Comparison of ENCODE assay signal across 31 cellular contexts in genomic region chr1:199305053-199305452, GRCh38.
"Had no signal": no experiment of that assay in that cellular context is flagged by ENCODE, and none has a peak within 500 bp of the region (broad histone marks: within the 10 kb centered on the region; RNA-seq: fewer than 3 reads in every experiment).

No MANE protein-coding gene starts in this region.

- H3K9me3 ChIP-seq: adrenal gland, ascending aorta, body of pancreas, breast epithelium had no signal

- DNase-seq: activated effector memory CD4-positive, alpha-beta T cell treated with anti-CD3 and anti-CD28 coated beads, Interleukin-2, amount 50 U/mL, for 16 hours; activated effector memory CD4-positive, alpha-beta T cell treated with Interleukin-2 at 50 U/mL for 16 hours; activated gamma-delta T cell; activated gamma-delta T cell treated with Interleukin-2 at 50 U/mL for 16 hours; activated naive CD4-positive, alpha-beta T cell; activated naive CD4-positive, alpha-beta T cell treated with anti-CD3 and anti-CD28 coated beads for 36 hours; activated naive CD4-positive, alpha-beta T cell treated with anti-CD3 and anti-CD28 coated beads, Interleukin-2, amount 10 ng/mL, durations not matched to agents 7 days and 5 days; activated naive CD4-positive, alpha-beta T cell treated with anti-CD3 and anti-CD28 coated beads, Interleukin-2, amount 50 U/mL, for 16 hours; activated naive CD4-positive, alpha-beta T cell treated with Interleukin-2 at 50 U/mL for 16 hours; activated naive CD8-positive, alpha-beta T cell treated with anti-CD3 and anti-CD28 coated beads for 36 hours; activated naive CD8-positive, alpha-beta T cell treated with anti-CD3 and anti-CD28 coated beads, Interleukin-2, amount 10 ng/mL, durations not matched to agents 7 days and 5 days; activated naive CD8-positive, alpha-beta T cell treated with anti-CD3 and anti-CD28 coated beads, Interleukin-2, amount 50 U/mL, for 24 hours; activated T-cell treated with anti-CD3 and anti-CD28 coated beads, Interleukin-2, amount 50 U/mL, for 24 hours; activated T-cell treated with anti-CD3 and anti-CD28 coated beads, Interleukin-2, amount 50 U/mL, for 4 hours; activated T-cell treated with anti-CD3 and anti-CD28 coated beads, Interleukin-2, amount 50 U/mL, for 48 hours; activated T-cell treated with anti-CD3 and anti-CD28 coated beads, Interleukin-2, amount 50 U/mL, for 72 hours; adrenal gland; amniotic stem cell; amygdala; anterior cingulate cortex; aorta; brain microvascular endothelial cell; caudate nucleus; central memory CD4-positive, alpha-beta T cell; cerebellar nuclear complex had no signal

- H3K4me1 ChIP-seq: adrenal gland, ascending aorta, body of pancreas, breast epithelium had no signal

- FAIRE-seq: astrocyte, bronchial epithelial cell had no signal

- H3K27ac ChIP-seq: adrenal gland, ascending aorta, body of pancreas, brain microvascular endothelial cell, breast epithelium, cardiac muscle cell had no signal

- H3K36me3 ChIP-seq: adrenal gland, ascending aorta, brain microvascular endothelial cell, breast epithelium, cardiac muscle cell had no signal

- H3K4me3 ChIP-seq: adrenal gland, ascending aorta, body of pancreas, breast epithelium, cardiac muscle cell had no signal

- H3K27me3 ChIP-seq: adrenal gland, ascending aorta, body of pancreas, brain microvascular endothelial cell, breast epithelium, cardiac muscle cell had no signal
